Comparison of ENCODE assay signal across 8 cellular contexts in the genomic region with DNA sequence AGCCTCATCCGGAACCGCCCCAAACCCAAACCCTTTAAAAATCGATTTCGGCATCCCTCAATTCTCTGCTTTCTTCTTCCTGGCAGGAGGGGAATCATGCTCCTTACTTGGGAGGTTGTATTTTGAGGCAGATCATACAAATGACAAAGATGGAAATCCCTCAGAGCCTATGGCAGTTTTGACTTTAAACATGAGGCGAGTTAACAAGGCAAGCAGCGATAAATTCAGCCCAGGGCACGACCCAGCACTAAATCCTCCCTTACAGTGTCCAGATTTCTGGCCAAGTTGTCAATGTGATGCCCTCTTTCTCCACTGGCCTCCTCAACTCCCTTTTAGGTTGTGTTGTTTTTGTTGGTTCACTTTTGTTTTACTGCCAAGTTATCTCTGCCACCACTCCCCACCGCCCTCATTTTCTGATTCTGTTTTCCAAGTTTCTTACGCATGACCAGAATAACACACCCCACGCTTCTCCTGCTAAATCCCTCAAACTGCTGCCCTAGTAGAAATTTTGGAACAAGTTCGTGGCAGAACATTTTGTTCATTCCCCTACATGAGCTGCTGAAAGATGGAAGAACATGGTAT.
DNase-seq lines count a peak whose midpoint lies in the region; ATAC-seq and TF ChIP-seq lines count a peak whose summit lies in the region.

No MANE protein-coding gene starts in this region.

- H3K27ac ChIP-seq in HEK293 (ENCODE audit: extremely low read depth, low read depth, low read length) (peak overlapping the region; percentile 88; the same call in 1 of the 2 replicates), iPS-20b (ENCODE audit: low read length) (no peak overlapping the region), gastrocnemius medialis (no peak overlapping the region)

- H3K9me3 ChIP-seq in HEK293 (ENCODE audit: control insufficient read depth, insufficient read depth, low read depth, low read length) (no peaks in the 10 kb centered on the region), iPS-20b (ENCODE audit: insufficient read depth, low read depth, low read length) (no peaks in the 10 kb centered on the region), gastrocnemius medialis (no peaks in the 10 kb centered on the region)

- no peak overlapping the region for H3K9ac ChIP-seq in iPS-20b (ENCODE audit: low read depth, low read length)

- H3K36me3 ChIP-seq in HEK293 (ENCODE audit: control insufficient read depth in 2 of 2, insufficient read depth in 1 of 2, low read length in 2 of 2) (no peaks in the 10 kb centered on the region), iPS-20b (ENCODE audit: insufficient read depth, low read depth, low read length) (no peaks in the 10 kb centered on the region), gastrocnemius medialis (no peaks in the 10 kb centered on the region)

- intact Hi-C loops in gastrocnemius medialis (cut with DNase I; ENCODE audit: low total_unique reads): loop anchor here (10.0 kb wide), 1 partner anchor 75 kb away; no protein-coding TSS in a partner anchor

- H3K27me3 ChIP-seq in iPS-20b (ENCODE audit: insufficient read depth, low read length) (peaks cover 98% of the 10 kb centered on the region), gastrocnemius medialis (peaks cover 18 to 30% (median 26%) of the 10 kb centered on the region in 3 donors)

- H3K4me3 ChIP-seq in HEK293 (ENCODE audit: low read depth, low read length) (no peak overlapping the region), astrocyte of the spinal cord (ENCODE audit: low read depth, low read length) (peak overlapping the region; percentile 39), iPS-20b (ENCODE audit: low read length) (peak overlapping the region; percentile 67), gastrocnemius medialis (peak overlapping the region in 3 of 4 donors; percentile 41 to 51 (median 44))

- no peak for TF ChIP-seq POLR2A in gastrocnemius medialis (IDR thresholded peaks at IDR 0.05)

- no peak for ATAC-seq in gastrocnemius medialis

- DNase-seq in astrocyte of the spinal cord (ENCODE audit: low read depth, low spot score) (no peak), gastrocnemius medialis (no peak), NCI-H345 (lab: John Stamatoyannopoulos, UW) (no peak), SK-N-DZ (ENCODE audit: low spot score) (no peak), D341Med (ENCODE audit: low spot score) (no peak)
- DNase-seq in stimulated activated naive CD4-positive, alpha-beta T cell (lab: John Stamatoyannopoulos, UW): no peak

- H3K4me1 ChIP-seq in HEK293 (ENCODE audit: control insufficient read depth, insufficient read depth, low read length) (peaks cover 35% of the 10 kb centered on the region), iPS-20b (ENCODE audit: insufficient read depth, low read length) (peaks cover 7% of the 10 kb centered on the region), gastrocnemius medialis (peaks cover 0 to 14% of the 10 kb centered on the region in 2 donors)

- POLR2A ChIA-PET in HEK293 (lab: Yijun Ruan, JAX): no interaction called here

- in situ Hi-C loops in astrocyte of the spinal cord (cut with HindIII; ENCODE audit: low sequenced_read_pairs) (no loop called here), gastrocnemius medialis (cut with MboI; ENCODE audit: low sequenced_read_pairs in 4 of 4) (loop anchor here in 1 of 4 donors (25.0 kb wide), 1 partner anchor 88 kb away; no protein-coding TSS in a partner anchor)

- no peak; the same call in 1 of the 2 replicates for TF ChIP-seq CTCF in HEK293 (tag by site-specific recombination; IDR thresholded peaks at IDR 0.05)
- TF ChIP-seq CTCF in astrocyte of the spinal cord (IDR thresholded peaks at IDR 0.05; ENCODE audit: low read depth, low read length): no peak
- TF ChIP-seq CTCF in gastrocnemius medialis (IDR thresholded peaks at IDR 0.05 in 4 of 5, conservative IDR thresholded peaks at IDR 0.05 in 1 of 5): no peak

- CTCF ChIA-PET in HEK293 (lab: Yijun Ruan, JAX): interaction anchor here (0.7 kb wide), 1 partner anchor 315 kb away, joined by 4 read pairs; no protein-coding TSS in a partner anchor

TF ChIP-seq in HEK293, 187 proteins besides CTCF, POLR2A, EP300 and RAD21:
- TF ChIP-seq, protein P1, sequence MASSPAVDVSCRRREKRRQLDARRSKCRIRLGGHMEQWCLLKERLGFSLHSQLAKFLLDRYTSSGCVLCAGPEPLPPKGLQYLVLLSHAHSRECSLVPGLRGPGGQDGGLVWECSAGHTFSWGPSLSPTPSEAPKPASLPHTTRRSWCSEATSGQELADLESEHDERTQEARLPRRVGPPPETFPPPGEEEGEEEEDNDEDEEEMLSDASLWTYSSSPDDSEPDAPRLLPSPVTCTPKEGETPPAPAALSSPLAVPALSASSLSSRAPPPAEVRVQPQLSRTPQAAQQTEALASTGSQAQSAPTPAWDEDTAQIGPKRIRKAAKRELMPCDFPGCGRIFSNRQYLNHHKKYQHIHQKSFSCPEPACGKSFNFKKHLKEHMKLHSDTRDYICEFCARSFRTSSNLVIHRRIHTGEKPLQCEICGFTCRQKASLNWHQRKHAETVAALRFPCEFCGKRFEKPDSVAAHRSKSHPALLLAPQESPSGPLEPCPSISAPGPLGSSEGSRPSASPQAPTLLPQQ (tag by site-specific recombination; IDR thresholded peaks at IDR 0.05): 0 out of 2 replicates have a peak, but pooled peaks have one; percentile 14
- TF ChIP-seq EGR2 (tag by site-specific recombination; IDR thresholded peaks at IDR 0.05; ENCODE audit: low read depth) (peak; percentile 35; the same call in 1 of the 2 replicates), ZNF146 (tag by site-specific recombination; IDR thresholded peaks at IDR 0.05) (no peak), ZFHX2 (tag by site-specific recombination; conservative IDR thresholded peaks at IDR 0.05) (peak; percentile 62), ZNF404 (tag by site-specific recombination; IDR thresholded peaks at IDR 0.05) (0 out of 2 replicates have a peak, but pooled peaks have one; percentile 5), KLF1 (tag by site-specific recombination; IDR thresholded peaks at IDR 0.05) (peak; percentile 64; the same call in 1 of the 2 replicates), ZXDB (tag by site-specific recombination; IDR thresholded peaks at IDR 0.05) (0 out of 2 replicates have a peak, but pooled peaks have one; percentile 12), GFI1B (tag by site-specific recombination; IDR thresholded peaks at IDR 0.05) (peak; percentile 63; the same call in 1 of the 2 replicates), WT1 (tag by site-specific recombination; IDR thresholded peaks at IDR 0.05) (peak; percentile 75), ZNF600 (tag by site-specific recombination; IDR thresholded peaks at IDR 0.05) (peak; percentile 27), MEIS1 (CRISPR knock-in tag; IDR thresholded peaks at IDR 0.05; ENCODE audit: borderline replicate concordance) (no peak), ZBTB20 (tag by site-specific recombination; IDR thresholded peaks at IDR 0.05) (no peak; the same call in 1 of the 2 replicates), ZBTB1 (tag by site-specific recombination; IDR thresholded peaks at IDR 0.05) (no peak), ZNF701 (tag by site-specific recombination; IDR thresholded peaks at IDR 0.05) (no peak)
- TF ChIP-seq, protein P2, sequence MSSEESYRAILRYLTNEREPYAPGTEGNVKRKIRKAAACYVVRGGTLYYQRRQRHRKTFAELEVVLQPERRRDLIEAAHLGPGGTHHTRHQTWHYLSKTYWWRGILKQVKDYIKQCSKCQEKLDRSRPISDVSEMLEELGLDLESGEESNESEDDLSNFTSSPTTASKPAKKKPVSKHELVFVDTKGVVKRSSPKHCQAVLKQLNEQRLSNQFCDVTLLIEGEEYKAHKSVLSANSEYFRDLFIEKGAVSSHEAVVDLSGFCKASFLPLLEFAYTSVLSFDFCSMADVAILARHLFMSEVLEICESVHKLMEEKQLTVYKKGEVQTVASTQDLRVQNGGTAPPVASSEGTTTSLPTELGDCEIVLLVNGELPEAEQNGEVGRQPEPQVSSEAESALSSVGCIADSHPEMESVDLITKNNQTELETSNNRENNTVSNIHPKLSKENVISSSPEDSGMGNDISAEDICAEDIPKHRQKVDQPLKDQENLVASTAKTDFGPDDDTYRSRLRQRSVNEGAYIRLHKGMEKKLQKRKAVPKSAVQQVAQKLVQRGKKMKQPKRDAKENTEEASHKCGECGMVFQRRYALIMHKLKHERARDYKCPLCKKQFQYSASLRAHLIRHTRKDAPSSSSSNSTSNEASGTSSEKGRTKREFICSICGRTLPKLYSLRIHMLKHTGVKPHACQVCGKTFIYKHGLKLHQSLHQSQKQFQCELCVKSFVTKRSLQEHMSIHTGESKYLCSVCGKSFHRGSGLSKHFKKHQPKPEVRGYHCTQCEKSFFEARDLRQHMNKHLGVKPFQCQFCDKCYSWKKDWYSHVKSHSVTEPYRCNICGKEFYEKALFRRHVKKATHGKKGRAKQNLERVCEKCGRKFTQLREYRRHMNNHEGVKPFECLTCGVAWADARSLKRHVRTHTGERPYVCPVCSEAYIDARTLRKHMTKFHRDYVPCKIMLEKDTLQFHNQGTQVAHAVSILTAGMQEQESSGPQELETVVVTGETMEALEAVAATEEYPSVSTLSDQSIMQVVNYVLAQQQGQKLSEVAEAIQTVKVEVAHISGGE (tag by site-specific recombination; conservative IDR thresholded peaks at IDR 0.05; ENCODE audit: low read depth): no peak
- TF ChIP-seq, protein P3, sequence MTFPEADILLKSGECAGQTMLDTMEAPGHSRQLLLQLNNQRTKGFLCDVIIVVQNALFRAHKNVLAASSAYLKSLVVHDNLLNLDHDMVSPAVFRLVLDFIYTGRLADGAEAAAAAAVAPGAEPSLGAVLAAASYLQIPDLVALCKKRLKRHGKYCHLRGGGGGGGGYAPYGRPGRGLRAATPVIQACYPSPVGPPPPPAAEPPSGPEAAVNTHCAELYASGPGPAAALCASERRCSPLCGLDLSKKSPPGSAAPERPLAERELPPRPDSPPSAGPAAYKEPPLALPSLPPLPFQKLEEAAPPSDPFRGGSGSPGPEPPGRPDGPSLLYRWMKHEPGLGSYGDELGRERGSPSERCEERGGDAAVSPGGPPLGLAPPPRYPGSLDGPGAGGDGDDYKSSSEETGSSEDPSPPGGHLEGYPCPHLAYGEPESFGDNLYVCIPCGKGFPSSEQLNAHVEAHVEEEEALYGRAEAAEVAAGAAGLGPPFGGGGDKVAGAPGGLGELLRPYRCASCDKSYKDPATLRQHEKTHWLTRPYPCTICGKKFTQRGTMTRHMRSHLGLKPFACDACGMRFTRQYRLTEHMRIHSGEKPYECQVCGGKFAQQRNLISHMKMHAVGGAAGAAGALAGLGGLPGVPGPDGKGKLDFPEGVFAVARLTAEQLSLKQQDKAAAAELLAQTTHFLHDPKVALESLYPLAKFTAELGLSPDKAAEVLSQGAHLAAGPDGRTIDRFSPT (tag by site-specific recombination; IDR thresholded peaks at IDR 0.05): no peak
